9 cellular contexts compared by ENCODE assay signal in the genomic region with DNA sequence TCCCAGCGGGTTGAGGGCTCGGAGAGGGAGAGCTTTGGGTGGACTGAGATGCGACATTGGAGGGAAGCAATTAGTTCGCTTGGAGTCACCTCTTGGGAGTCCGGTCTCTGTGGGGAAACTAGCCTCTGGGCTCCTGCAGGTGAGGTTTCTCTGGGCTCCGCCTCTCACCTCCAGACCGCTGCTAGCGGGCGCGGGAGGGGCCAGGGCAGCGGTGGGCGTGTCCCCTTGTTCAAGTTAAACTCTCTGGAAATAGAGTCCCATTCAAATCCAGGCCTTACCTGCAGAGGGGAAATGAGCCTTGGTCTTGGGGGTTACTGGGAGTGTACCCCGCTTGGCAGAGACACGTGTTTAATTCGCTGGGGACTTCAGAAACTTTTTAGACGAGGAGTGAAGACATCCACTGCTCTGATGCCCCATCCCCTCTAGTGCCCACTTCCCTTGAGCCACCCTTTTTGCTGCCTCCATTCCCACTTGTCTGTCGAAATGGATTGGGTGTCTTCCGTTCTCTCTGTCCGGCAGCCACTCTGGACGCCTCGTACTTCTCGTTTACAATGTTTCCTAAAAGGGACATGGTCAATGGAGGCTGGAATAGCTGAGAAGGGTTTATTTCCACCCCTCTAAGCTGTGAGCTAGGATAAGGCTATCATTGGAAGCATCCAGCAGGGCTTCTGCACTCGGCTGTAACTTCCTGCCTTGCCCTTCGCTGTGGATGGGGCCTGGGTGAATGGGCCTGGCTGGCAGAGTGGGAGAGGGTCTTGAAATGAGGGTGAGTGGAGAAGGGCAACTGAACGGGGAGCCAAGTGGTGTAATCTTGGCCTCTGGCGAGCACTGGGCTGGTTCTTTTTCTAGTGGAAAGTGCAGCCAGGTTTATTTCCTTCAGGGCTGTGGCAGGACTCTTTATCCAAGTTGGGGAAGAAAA. TPM values are rescaled to one million over a fixed set of nuclear protein-coding genes. Genes with fewer than 3 reads are reported as not detected.
DNase-seq lines count a peak whose midpoint lies in the region; ATAC-seq, FAIRE-seq and TF ChIP-seq lines count a peak whose summit lies in the region.
"Had no signal": no experiment of that assay in that cellular context is flagged by ENCODE, and none has a peak within 500 bp of the region (broad histone marks: within the 10 kb centered on the region; RNA-seq: fewer than 3 reads in every experiment).

No MANE protein-coding gene starts in this region.

- H3K4me3 Mint-ChIP-seq in activated CD8-positive, alpha-beta T cell treated with anti-CD3 and anti-CD28 coated beads for 36 hours, result peak overlapping the region; percentile 38
- H3K4me3 Mint-ChIP-seq in activated CD8-positive, alpha-beta T cell treated with anti-CD3 and anti-CD28 coated beads, Interleukin-2, amount 10 ng/mL, durations not matched to agents 7 days and 5 days, result no peak overlapping the region
- peak overlapping the region; percentile 55 for H3K4me3 Mint-ChIP-seq in activated T-helper 1 cell treated with anti-CD3 and anti-CD28 coated beads, Interleukin-12 subunit alpha, Interleukin-12 subunit beta, Interleukin-2, Interleukin-4 antibody, amounts not matched to agents 30 ng/mL and 10 ng/mL and 1 ng/mL, durations not matched to agents 14 hours and 24 hours and 36 hours
- H3K4me3 Mint-ChIP-seq: activated naive CD8-positive, alpha-beta T cell had no signal

- no peak for FAIRE-seq in small intestine (lab: Jason Lieb, UNC)

- CTCF ChIA-PET in activated CD8-positive, alpha-beta T cell treated with anti-CD3 and anti-CD28 coated beads for 36 hours (lab: Charles Lee), result no interaction called here
- CTCF ChIA-PET in activated CD8-positive, alpha-beta T cell treated with anti-CD3 and anti-CD28 coated beads, Interleukin-2, amount 10 ng/mL, durations not matched to agents 7 days and 5 days (lab: Charles Lee), result no interaction called here

- H3K36me3 Mint-ChIP-seq in activated CD8-positive, alpha-beta T cell treated with anti-CD3 and anti-CD28 coated beads for 36 hours (ENCODE audit: low read depth), result no peaks in the 10 kb centered on the region
- H3K36me3 Mint-ChIP-seq in activated CD8-positive, alpha-beta T cell treated with anti-CD3 and anti-CD28 coated beads, Interleukin-2, amount 10 ng/mL, durations not matched to agents 7 days and 5 days (ENCODE audit: low read depth), result no peaks in the 10 kb centered on the region
- H3K36me3 Mint-ChIP-seq in activated T-helper 1 cell treated with anti-CD3 and anti-CD28 coated beads, Interleukin-12 subunit alpha, Interleukin-12 subunit beta, Interleukin-2, Interleukin-4 antibody, amounts not matched to agents 30 ng/mL and 10 ng/mL and 1 ng/mL, durations not matched to agents 14 hours and 24 hours and 36 hours (ENCODE audit: low read depth), result no peaks in the 10 kb centered on the region
- H3K36me3 Mint-ChIP-seq: activated naive CD8-positive, alpha-beta T cell had no signal

- 22 to 30% (median 24%) methylated on average over 25 to 26 of the region's 26 CpGs for WGBS in small intestine, 3 donors

- H3K4me1 Mint-ChIP-seq in activated CD8-positive, alpha-beta T cell treated with anti-CD3 and anti-CD28 coated beads for 36 hours (ENCODE audit: low read depth), result peaks cover 10% of the 10 kb centered on the region
- peaks cover 4% of the 10 kb centered on the region for H3K4me1 Mint-ChIP-seq in activated CD8-positive, alpha-beta T cell treated with anti-CD3 and anti-CD28 coated beads, Interleukin-2, amount 10 ng/mL, durations not matched to agents 7 days and 5 days (ENCODE audit: low read depth)
- peaks cover 9% of the 10 kb centered on the region for H3K4me1 Mint-ChIP-seq in activated T-helper 1 cell treated with anti-CD3 and anti-CD28 coated beads, Interleukin-12 subunit alpha, Interleukin-12 subunit beta, Interleukin-2, Interleukin-4 antibody, amounts not matched to agents 30 ng/mL and 10 ng/mL and 1 ng/mL, durations not matched to agents 14 hours and 24 hours and 36 hours (ENCODE audit: low read depth)

- POLR2A ChIA-PET in activated CD8-positive, alpha-beta T cell treated with anti-CD3 and anti-CD28 coated beads for 36 hours (lab: Charles Lee), result no interaction called here
- POLR2A ChIA-PET in activated CD8-positive, alpha-beta T cell treated with anti-CD3 and anti-CD28 coated beads, Interleukin-2, amount 10 ng/mL, durations not matched to agents 7 days and 5 days (lab: Charles Lee), result no interaction called here

- H3K9me3 ChIP-seq in small intestine (ENCODE audit: control insufficient read depth, low read depth), result no peaks in the 10 kb centered on the region

- H3K27ac Mint-ChIP-seq in activated CD8-positive, alpha-beta T cell treated with anti-CD3 and anti-CD28 coated beads for 36 hours, result no peak overlapping the region
- H3K27ac Mint-ChIP-seq in activated CD8-positive, alpha-beta T cell treated with anti-CD3 and anti-CD28 coated beads, Interleukin-2, amount 10 ng/mL, durations not matched to agents 7 days and 5 days, result no peak overlapping the region
- H3K27ac Mint-ChIP-seq in activated T-helper 1 cell treated with anti-CD3 and anti-CD28 coated beads, Interleukin-12 subunit alpha, Interleukin-12 subunit beta, Interleukin-2, Interleukin-4 antibody, amounts not matched to agents 30 ng/mL and 10 ng/mL and 1 ng/mL, durations not matched to agents 14 hours and 24 hours and 36 hours, result no peak overlapping the region
- H3K27ac Mint-ChIP-seq: activated naive CD8-positive, alpha-beta T cell had no signal

- no peaks in the 10 kb centered on the region for H3K27me3 ChIP-seq in small intestine (ENCODE audit: control insufficient read depth in 2 of 2, insufficient read depth in 2 of 2, low read length in 2 of 2)

- H3K4me3 ChIP-seq in iPS-11a (ENCODE audit: low read depth, low read length) (peak overlapping the region; percentile 78), small intestine (ENCODE audit: low read depth in 1 of 2, low read length in 2 of 2) (peak overlapping the region; percentile 67)

- H3K9me3 Mint-ChIP-seq in activated CD8-positive, alpha-beta T cell treated with anti-CD3 and anti-CD28 coated beads for 36 hours, result no peaks in the 10 kb centered on the region
- H3K9me3 Mint-ChIP-seq in activated CD8-positive, alpha-beta T cell treated with anti-CD3 and anti-CD28 coated beads, Interleukin-2, amount 10 ng/mL, durations not matched to agents 7 days and 5 days (ENCODE audit: insufficient read depth), result no peaks in the 10 kb centered on the region
- no peaks in the 10 kb centered on the region for H3K9me3 Mint-ChIP-seq in activated T-helper 1 cell treated with anti-CD3 and anti-CD28 coated beads, Interleukin-12 subunit alpha, Interleukin-12 subunit beta, Interleukin-2, Interleukin-4 antibody, amounts not matched to agents 30 ng/mL and 10 ng/mL and 1 ng/mL, durations not matched to agents 14 hours and 24 hours and 36 hours

- no peaks in the 10 kb centered on the region for H3K36me3 ChIP-seq in small intestine (ENCODE audit: control insufficient read depth in 2 of 2, insufficient read depth in 2 of 2, low read length in 2 of 2)

- intact Hi-C loops in activated CD8-positive, alpha-beta T cell treated with anti-CD3 and anti-CD28 coated beads for 36 hours (cut with micrococcal nuclease), result no loop called here
- intact Hi-C loops in activated T-helper 1 cell treated with anti-CD3 and anti-CD28 coated beads, Interleukin-12 subunit alpha, Interleukin-12 subunit beta, Interleukin-2, Interleukin-4 antibody, amounts not matched to agents 30 ng/mL and 10 ng/mL and 1 ng/mL, durations not matched to agents 14 hours and 24 hours and 36 hours (cut with micrococcal nuclease), result no loop called here

- H3K4me1 ChIP-seq in small intestine (ENCODE audit: control insufficient read depth in 2 of 2, insufficient read depth in 1 of 2, low read depth in 1 of 2, low read length in 1 of 2), result no peaks in the 10 kb centered on the region

- no peak overlapping the region for H3K27ac ChIP-seq in small intestine (ENCODE audit: low read depth in 1 of 2, low read length in 1 of 2)

- H3K27me3 Mint-ChIP-seq in activated CD8-positive, alpha-beta T cell treated with anti-CD3 and anti-CD28 coated beads for 36 hours, result peaks cover 58% of the 10 kb centered on the region
- H3K27me3 Mint-ChIP-seq in activated CD8-positive, alpha-beta T cell treated with anti-CD3 and anti-CD28 coated beads, Interleukin-2, amount 10 ng/mL, durations not matched to agents 7 days and 5 days (ENCODE audit: low read depth), result peaks cover 52% of the 10 kb centered on the region
- H3K27me3 Mint-ChIP-seq in activated T-helper 1 cell treated with anti-CD3 and anti-CD28 coated beads, Interleukin-12 subunit alpha, Interleukin-12 subunit beta, Interleukin-2, Interleukin-4 antibody, amounts not matched to agents 30 ng/mL and 10 ng/mL and 1 ng/mL, durations not matched to agents 14 hours and 24 hours and 36 hours (ENCODE audit: insufficient read depth), result peaks cover 49% of the 10 kb centered on the region

- ATAC-seq in activated CD8-positive, alpha-beta T cell treated with anti-CD3 and anti-CD28 coated beads for 36 hours, result no peak
- ATAC-seq in activated CD8-positive, alpha-beta T cell treated with anti-CD3 and anti-CD28 coated beads, Interleukin-2, amount 10 ng/mL, durations not matched to agents 7 days and 5 days, result no peak

- TF ChIP-seq CTCF in activated CD8-positive, alpha-beta T cell treated with anti-CD3 and anti-CD28 coated beads for 36 hours (IDR thresholded peaks at IDR 0.05), result no peak

- no peak for DNase-seq in activated CD8-positive, alpha-beta T cell treated with anti-CD3 and anti-CD28 coated beads for 36 hours
- DNase-seq in activated CD8-positive, alpha-beta T cell treated with anti-CD3 and anti-CD28 coated beads, Interleukin-2, amount 10 ng/mL, durations not matched to agents 7 days and 5 days, result no peak
- DNase-seq in activated T-helper 1 cell treated with anti-CD3 and anti-CD28 coated beads, Interleukin-12 subunit alpha, Interleukin-12 subunit beta, Interleukin-2, Interleukin-4 antibody, amounts not matched to agents 30 ng/mL and 10 ng/mL and 1 ng/mL, durations not matched to agents 14 hours and 24 hours and 36 hours (ENCODE audit: low spot score), result no peak
- peak; percentile 21 for DNase-seq in small intestine
- DNase-seq in SK-N-DZ (ENCODE audit: low spot score), result no peak
- DNase-seq in middle frontal gyrus (ENCODE audit: extremely low spot score, low spot score), result no peak
- DNase-seq in NCI-H187 treated with DMSO at 0.1 percent for 48 hours (lab: John Stamatoyannopoulos, UW), result no peak

RNA-seq across cellular contexts. Expression of a gene that starts 1.1 kb away (rescaled TPM):
- total RNA-seq in activated CD8-positive, alpha-beta T cell treated with anti-CD3 and anti-CD28 coated beads for 36 hours, result not detected
- total RNA-seq in activated CD8-positive, alpha-beta T cell treated with anti-CD3 and anti-CD28 coated beads, Interleukin-2, amount 10 ng/mL, durations not matched to agents 7 days and 5 days, result not detected
- total RNA-seq in activated T-helper 1 cell treated with anti-CD3 and anti-CD28 coated beads, Interleukin-12 subunit alpha, Interleukin-12 subunit beta, Interleukin-2, Interleukin-4 antibody, amounts not matched to agents 30 ng/mL and 10 ng/mL and 1 ng/mL, durations not matched to agents 14 hours and 24 hours and 36 hours, result 0.54 TPM in 1 of 2 replicates, not detected in the other
- 1 to 10 TPM in 2 of 3 donors, under 1 TPM in 1; 0.22 to 2.2 (median 1.6) TPM for polyA plus RNA-seq in small intestine
- 0.47 and 0.93 TPM in 2 replicates for polyA plus RNA-seq in SK-N-DZ (2014; cell fraction: cytosol; rRNA removed)
- 2.2 and 2.4 TPM in 2 replicates for polyA plus RNA-seq in SK-N-DZ (2014; cell fraction: nucleus; rRNA removed)
